In the genomic region with DNA sequence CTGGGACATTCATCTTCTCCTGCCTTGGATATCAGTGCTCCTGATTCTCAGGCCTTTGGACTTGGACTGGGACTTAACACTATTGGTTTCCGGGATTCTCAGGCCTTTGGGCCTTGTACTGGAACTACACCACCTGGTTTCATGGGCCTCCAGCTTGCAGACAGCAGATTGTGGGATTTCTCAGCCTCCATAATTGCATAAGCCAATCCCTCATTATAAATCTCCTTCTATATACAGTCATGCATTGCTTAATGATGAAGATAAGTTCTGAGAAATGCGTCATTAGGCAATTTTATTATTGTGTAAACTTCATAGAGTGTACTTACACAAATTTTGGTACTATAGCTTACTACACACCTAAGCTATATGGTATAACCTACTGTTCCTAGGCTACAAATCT, we compare ENCODE assay signal across 1 cellular context.
TF ChIP-seq lines count a peak whose summit lies in the region.

No MANE protein-coding gene starts in this region.

TF ChIP-seq in SK-N-SH, 30 proteins besides CTCF, POLR2A, EP300 and RAD21:
- TF ChIP-seq JUND (IDR thresholded peaks at IDR 0.05) (no peak), CHD2 (IDR thresholded peaks at IDR 0.05; ENCODE audit: low read length, partially characterized antibody) (no peak), FOSL2 (IDR thresholded peaks at IDR 0.05; ENCODE audit: borderline replicate concordance, low read depth) (no peak), REST (IDR thresholded peaks at IDR 0.05; ENCODE audit: low read depth, low read length) (no peak), TAF1 (IDR thresholded peaks at IDR 0.05; ENCODE audit: borderline replicate concordance, low read depth, low read length) (no peak), MAX (IDR thresholded peaks at IDR 0.05; ENCODE audit: low read depth) (no peak), GATA2 (CRISPR knock-in tag; IDR thresholded peaks at IDR 0.05) (no peak), ZBTB33 (IDR thresholded peaks at IDR 0.05; ENCODE audit: borderline replicate concordance, low read depth) (no peak), TCF12 (IDR thresholded peaks at IDR 0.05) (no peak), RCOR1 (IDR thresholded peaks at IDR 0.05; ENCODE audit: low read length) (no peak), GABPA (IDR thresholded peaks at IDR 0.05; ENCODE audit: low read depth) (no peak)
